Comparison of ENCODE assay signal across 1 cellular context in the genomic region with DNA sequence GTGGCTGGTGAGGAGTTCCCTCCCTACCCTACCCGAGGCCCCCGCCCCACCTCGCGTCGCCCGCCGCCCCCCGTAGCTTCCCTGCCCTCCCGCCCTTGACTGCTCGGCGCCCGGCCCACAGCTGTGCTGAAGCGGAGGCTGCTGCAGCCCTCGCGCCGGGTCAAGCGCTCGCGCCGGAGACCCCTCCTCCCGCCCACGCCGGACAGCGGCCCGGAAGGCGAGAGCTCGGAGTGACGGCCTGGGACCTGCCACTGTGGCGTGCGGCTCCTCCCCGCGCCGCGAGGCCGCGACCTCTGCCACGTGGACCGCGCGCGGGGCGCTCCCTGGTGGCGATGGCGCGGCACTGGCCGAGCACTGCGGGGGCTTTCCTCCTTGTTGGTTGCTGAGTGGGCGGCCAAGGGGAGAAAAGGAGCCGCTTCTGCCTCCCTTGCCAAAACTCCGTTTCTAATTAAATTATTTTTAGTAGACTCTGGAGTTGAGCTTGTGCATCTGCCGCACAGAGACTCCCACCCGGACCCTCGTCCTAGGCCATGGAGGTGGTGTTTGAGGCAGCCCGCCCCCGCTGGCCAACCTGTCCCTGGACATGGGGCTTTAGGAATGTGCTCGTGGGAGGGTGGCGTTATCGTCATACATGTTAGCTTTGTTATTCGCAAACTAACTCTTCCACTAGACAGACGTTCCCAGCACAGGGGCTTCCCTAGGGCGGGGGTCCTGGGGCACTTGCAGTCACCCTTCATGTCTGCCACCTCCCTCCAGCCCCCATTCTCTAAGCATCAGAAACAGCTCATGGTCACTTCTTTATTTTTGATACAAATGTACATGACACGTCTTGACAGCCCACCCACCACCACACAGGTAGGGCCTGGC.
TF ChIP-seq lines count a peak whose summit lies in the region.

No MANE protein-coding gene starts in this region.

TF ChIP-seq in neural cell, 6 proteins besides CTCF, POLR2A, EP300 and RAD21:
- TF ChIP-seq, protein P1, sequence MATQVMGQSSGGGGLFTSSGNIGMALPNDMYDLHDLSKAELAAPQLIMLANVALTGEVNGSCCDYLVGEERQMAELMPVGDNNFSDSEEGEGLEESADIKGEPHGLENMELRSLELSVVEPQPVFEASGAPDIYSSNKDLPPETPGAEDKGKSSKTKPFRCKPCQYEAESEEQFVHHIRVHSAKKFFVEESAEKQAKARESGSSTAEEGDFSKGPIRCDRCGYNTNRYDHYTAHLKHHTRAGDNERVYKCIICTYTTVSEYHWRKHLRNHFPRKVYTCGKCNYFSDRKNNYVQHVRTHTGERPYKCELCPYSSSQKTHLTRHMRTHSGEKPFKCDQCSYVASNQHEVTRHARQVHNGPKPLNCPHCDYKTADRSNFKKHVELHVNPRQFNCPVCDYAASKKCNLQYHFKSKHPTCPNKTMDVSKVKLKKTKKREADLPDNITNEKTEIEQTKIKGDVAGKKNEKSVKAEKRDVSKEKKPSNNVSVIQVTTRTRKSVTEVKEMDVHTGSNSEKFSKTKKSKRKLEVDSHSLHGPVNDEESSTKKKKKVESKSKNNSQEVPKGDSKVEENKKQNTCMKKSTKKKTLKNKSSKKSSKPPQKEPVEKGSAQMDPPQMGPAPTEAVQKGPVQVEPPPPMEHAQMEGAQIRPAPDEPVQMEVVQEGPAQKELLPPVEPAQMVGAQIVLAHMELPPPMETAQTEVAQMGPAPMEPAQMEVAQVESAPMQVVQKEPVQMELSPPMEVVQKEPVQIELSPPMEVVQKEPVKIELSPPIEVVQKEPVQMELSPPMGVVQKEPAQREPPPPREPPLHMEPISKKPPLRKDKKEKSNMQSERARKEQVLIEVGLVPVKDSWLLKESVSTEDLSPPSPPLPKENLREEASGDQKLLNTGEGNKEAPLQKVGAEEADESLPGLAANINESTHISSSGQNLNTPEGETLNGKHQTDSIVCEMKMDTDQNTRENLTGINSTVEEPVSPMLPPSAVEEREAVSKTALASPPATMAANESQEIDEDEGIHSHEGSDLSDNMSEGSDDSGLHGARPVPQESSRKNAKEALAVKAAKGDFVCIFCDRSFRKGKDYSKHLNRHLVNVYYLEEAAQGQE (IDR thresholded peaks at IDR 0.05; ENCODE audit: borderline replicate concordance): no peak
- TF ChIP-seq TAF1 (IDR thresholded peaks at IDR 0.05; ENCODE audit: low read depth) (no peak), EZH2 (IDR thresholded peaks at IDR 0.05; ENCODE audit: borderline replicate concordance, insufficient read depth, low read length, poor library complexity, severe bottlenecking) (no peak), POLR2AphosphoS5 (IDR thresholded peaks at IDR 0.05) (no peak), MXI1 (conservative IDR thresholded peaks at IDR 0.05; ENCODE audit: poor library complexity, severe bottlenecking) (no peak), SMC3 (conservative IDR thresholded peaks at IDR 0.05; ENCODE audit: poor library complexity) (no peak)
